ENCODE assay signal across 13 cellular contexts in the genomic region with DNA sequence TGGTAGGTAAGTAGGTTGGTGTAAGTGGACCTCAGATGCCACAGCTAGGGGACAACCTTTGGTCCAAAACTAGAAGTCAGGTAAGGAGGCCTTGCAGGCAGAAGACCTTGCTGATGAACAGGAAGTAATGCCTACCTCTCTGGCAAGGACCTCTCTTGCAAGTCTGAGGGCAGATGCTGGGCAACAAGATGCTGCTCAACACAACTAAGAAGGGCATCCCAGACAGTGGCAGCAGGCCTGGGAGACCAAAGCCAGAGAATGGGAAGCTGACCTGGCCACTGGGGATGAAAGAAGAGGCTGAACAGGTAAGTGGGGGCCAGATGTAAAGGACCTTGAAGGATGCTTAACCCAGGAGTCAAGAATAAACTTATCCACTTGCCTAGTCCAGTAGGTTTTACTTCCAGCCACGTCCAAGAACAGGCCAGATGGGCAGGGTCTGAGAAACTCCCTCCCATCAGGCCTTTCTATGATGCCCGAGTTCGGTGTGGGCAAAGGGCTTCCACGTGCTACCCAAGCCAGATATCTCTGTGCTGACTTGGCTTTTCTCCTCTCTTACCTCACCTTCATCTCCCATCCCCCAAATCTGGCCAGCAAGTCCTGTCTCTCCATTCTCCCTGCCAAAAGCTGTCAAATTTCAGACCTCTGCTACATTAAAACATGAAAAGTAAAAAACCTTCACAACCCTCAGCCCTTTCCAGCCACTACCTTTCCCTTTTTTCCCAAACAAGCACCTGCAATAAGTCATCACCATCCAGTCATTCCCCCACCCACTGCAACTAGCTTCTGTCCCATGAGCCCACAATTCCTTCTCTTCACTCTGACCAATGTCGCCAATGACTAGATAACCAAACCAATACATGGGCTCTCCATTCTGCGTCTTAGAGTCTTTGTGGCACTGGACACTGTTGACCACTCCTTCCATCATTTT. TPM values are rescaled to one million over a fixed set of nuclear protein-coding genes. Genes with fewer than 3 reads are reported as not detected.
DNase-seq lines count a peak whose midpoint lies in the region; ATAC-seq and TF ChIP-seq lines count a peak whose summit lies in the region.
"Had no signal": no experiment of that assay in that cellular context is flagged by ENCODE, and none has a peak within 500 bp of the region (broad histone marks: within the 10 kb centered on the region; RNA-seq: fewer than 3 reads in every experiment).

No MANE protein-coding gene starts in this region.

- H3K4me1 ChIP-seq in lower lobe of right lung = no peaks in the 10 kb centered on the region
- H3K4me1 ChIP-seq: BE2C, prostate gland, testis had no signal

- H3K9me3 Mint-ChIP-seq in CD4-positive, alpha-beta T cell = no peaks in the 10 kb centered on the region
- no peaks in the 10 kb centered on the region for H3K9me3 Mint-ChIP-seq in activated T-helper 2 cell treated with anti-CD3 and anti-CD28 coated beads, Interferon-gamma antibody, Interleukin-2, Interleukin-4, amounts not matched to agents 10 μg/mL and 5 μg/mL and 100 μg/mL, durations not matched to agents 14 hours and 24 hours and 36 hours

- no peaks in the 10 kb centered on the region for H3K27me3 ChIP-seq in AG04450 (ENCODE audit: control insufficient read depth, insufficient read depth, low read length)
- H3K27me3 ChIP-seq in CD4-positive, alpha-beta T cell (ENCODE audit: control insufficient read depth, insufficient read depth, low read length) = no peaks in the 10 kb centered on the region
- H3K27me3 ChIP-seq in lower lobe of right lung (ENCODE audit: low read depth) = no peaks in the 10 kb centered on the region
- H3K27me3 ChIP-seq: BE2C, testis had no signal

- CTCF ChIA-PET in AG04450 (lab: Charles Lee) = interaction anchor here (1.2 kb wide), 1 partner anchor 9 kb away, joined by 3 read pairs; no protein-coding TSS in a partner anchor
- CTCF ChIA-PET in CD4-positive, alpha-beta T cell (lab: Charles Lee) = no interaction called here

- H3K4me3 ChIP-seq in AG04450 (ENCODE audit: low read depth, low read length) = no peak overlapping the region
- no peak overlapping the region for H3K4me3 ChIP-seq in lower lobe of right lung
- H3K4me3 ChIP-seq: prostate gland, testis had no signal

- H3K27ac ChIP-seq in AG04450 (ENCODE audit: low read depth, low read length) = peak overlapping the region; percentile 21
- H3K27ac ChIP-seq in CD4-positive, alpha-beta T cell (ENCODE audit: low read depth, low read length) = no peak overlapping the region
- H3K27ac ChIP-seq in lower lobe of right lung = no peak overlapping the region
- H3K27ac ChIP-seq: prostate gland, testis had no signal

- H3K36me3 Mint-ChIP-seq in CD4-positive, alpha-beta T cell (ENCODE audit: low read depth) = peaks cover 61% of the 10 kb centered on the region
- H3K36me3 Mint-ChIP-seq in activated T-helper 2 cell treated with anti-CD3 and anti-CD28 coated beads, Interferon-gamma antibody, Interleukin-2, Interleukin-4, amounts not matched to agents 10 μg/mL and 5 μg/mL and 100 μg/mL, durations not matched to agents 14 hours and 24 hours and 36 hours (ENCODE audit: low read depth) = peaks cover 74% of the 10 kb centered on the region

- H3K27me3 Mint-ChIP-seq in CD4-positive, alpha-beta T cell = no peaks in the 10 kb centered on the region
- H3K27me3 Mint-ChIP-seq in activated T-helper 2 cell treated with anti-CD3 and anti-CD28 coated beads, Interferon-gamma antibody, Interleukin-2, Interleukin-4, amounts not matched to agents 10 μg/mL and 5 μg/mL and 100 μg/mL, durations not matched to agents 14 hours and 24 hours and 36 hours (ENCODE audit: low read depth) = no peaks in the 10 kb centered on the region

- H3K9me3 ChIP-seq in AG04450 (ENCODE audit: control insufficient read depth, insufficient read depth, low read length) (no peaks in the 10 kb centered on the region), lower lobe of right lung (no peaks in the 10 kb centered on the region)
- H3K9me3 ChIP-seq in CD4-positive, alpha-beta T cell (ENCODE audit: control insufficient read depth, low read length) = no peaks in the 10 kb centered on the region
- H3K9me3 ChIP-seq: BE2C, prostate gland, testis had no signal

- H3K4me3 Mint-ChIP-seq in CD4-positive, alpha-beta T cell = no peak overlapping the region
- H3K4me3 Mint-ChIP-seq in activated T-helper 2 cell treated with anti-CD3 and anti-CD28 coated beads, Interferon-gamma antibody, Interleukin-2, Interleukin-4, amounts not matched to agents 10 μg/mL and 5 μg/mL and 100 μg/mL, durations not matched to agents 14 hours and 24 hours and 36 hours (ENCODE audit: low read depth) = no peak overlapping the region

- H3K27ac Mint-ChIP-seq in CD4-positive, alpha-beta T cell = peak overlapping the region; percentile 7
- peak overlapping the region; percentile 1 for H3K27ac Mint-ChIP-seq in activated T-helper 2 cell treated with anti-CD3 and anti-CD28 coated beads, Interferon-gamma antibody, Interleukin-2, Interleukin-4, amounts not matched to agents 10 μg/mL and 5 μg/mL and 100 μg/mL, durations not matched to agents 14 hours and 24 hours and 36 hours

- DNase-seq in AG04450 (ENCODE audit: low read depth, low spot score) (no peak), lower lobe of right lung (no peak), activated gamma-delta T cell (lab: John Stamatoyannopoulos, UW) (no peak)
- DNase-seq in CD4-positive, alpha-beta T cell = no peak
- no peak for DNase-seq in activated T-helper 2 cell treated with anti-CD3 and anti-CD28 coated beads, Interferon-gamma antibody, Interleukin-2, Interleukin-4, amounts not matched to agents 10 μg/mL and 5 μg/mL and 100 μg/mL, durations not matched to agents 14 hours and 24 hours and 36 hours (ENCODE audit: low spot score)
- DNase-seq: BE2C, KBM-7, NCI-H2081, T1000, testis had no signal

- peaks cover 60% of the 10 kb centered on the region for H3K36me3 ChIP-seq in lower lobe of right lung
- H3K36me3 ChIP-seq: prostate gland had no signal

- ATAC-seq in CD4-positive, alpha-beta T cell (ENCODE audit: poor library complexity) = no peak
- peak; percentile 13 to 21 for ATAC-seq in lower lobe of right lung
- ATAC-seq in HG03159 (IDR thresholded peaks at IDR 0.05; ENCODE audit: unreplicated experiment) = no peak
- no peak for ATAC-seq in HG02678 (IDR thresholded peaks at IDR 0.05; ENCODE audit: unreplicated experiment)

- H3K4me1 Mint-ChIP-seq in CD4-positive, alpha-beta T cell (ENCODE audit: low read depth) = peaks cover 7% of the 10 kb centered on the region
- peaks cover 14% of the 10 kb centered on the region for H3K4me1 Mint-ChIP-seq in activated T-helper 2 cell treated with anti-CD3 and anti-CD28 coated beads, Interferon-gamma antibody, Interleukin-2, Interleukin-4, amounts not matched to agents 10 μg/mL and 5 μg/mL and 100 μg/mL, durations not matched to agents 14 hours and 24 hours and 36 hours (ENCODE audit: low read depth)

- POLR2A ChIA-PET in AG04450 (lab: Yijun Ruan, JAX) = no interaction called here
- POLR2A ChIA-PET in CD4-positive, alpha-beta T cell (lab: Charles Lee) = no interaction called here

- TF ChIP-seq CTCF in AG04450 (IDR thresholded peaks at IDR 0.05; ENCODE audit: low read depth, low read length) (no peak), lower lobe of right lung (IDR thresholded peaks at IDR 0.05) (no peak)
- no peak for TF ChIP-seq CTCF in CD4-positive, alpha-beta T cell (IDR thresholded peaks at IDR 0.05)

- intact Hi-C loops in CD4-positive, alpha-beta T cell (cut with DNase I, micrococcal nuclease) = no loop called here
- intact Hi-C loops in activated T-helper 2 cell treated with anti-CD3 and anti-CD28 coated beads, Interferon-gamma antibody, Interleukin-2, Interleukin-4, amounts not matched to agents 10 μg/mL and 5 μg/mL and 100 μg/mL, durations not matched to agents 14 hours and 24 hours and 36 hours (cut with micrococcal nuclease) = no loop called here
- intact Hi-C loops in lower lobe of right lung (cut with DNase I) = no loop called here

RNA-seq across cellular contexts. Expression of a gene that starts 11.5 kb away (rescaled TPM):
- polyA plus RNA-seq in AG04450 (2011; rRNA removed) = 54.6 and 71.8 TPM in 2 replicates
- polyA minus RNA-seq in AG04450 (2011; rRNA and poly(A)+ RNA removed) = 102 and 122 TPM in 2 replicates
- 100 to 1,000 TPM; 387 to 404 TPM for total RNA-seq in CD4-positive, alpha-beta T cell
- total RNA-seq in activated T-helper 2 cell treated with anti-CD3 and anti-CD28 coated beads, Interferon-gamma antibody, Interleukin-2, Interleukin-4, amounts not matched to agents 10 μg/mL and 5 μg/mL and 100 μg/mL, durations not matched to agents 14 hours and 24 hours and 36 hours = 174 and 187 TPM in 2 replicates
- total RNA-seq in lower lobe of right lung = 94.0 TPM

Comparison
In these comparisons a context has a peak if more than half of its experiments do, and no peak if none do; other contexts are left out.
1. ATAC-seq: peak in lower lobe of right lung (2 of 2); none in CD4-positive, alpha-beta T cell (single experiment), HG03159 (single experiment) and HG02678 (single experiment).